In genomic region chr4:188976644-188977115, GRCh38 we compare ENCODE assay signal across 10 cellular contexts.
A peak's percentile ranks its signal among the peaks of the same experiment; 100 is the strongest.
DNase-seq lines count a peak whose midpoint lies in the region.
"Had no signal": no experiment of that assay in that cellular context is flagged by ENCODE, and none has a peak within 500 bp of the region (broad histone marks: within the 10 kb centered on the region; RNA-seq: fewer than 3 reads in every experiment).

No MANE protein-coding gene starts in this region.

- 0% methylated on average over 1 of the region's 2 CpGs for WGBS in mesenchymal stem cell

- peak overlapping the region in 1 of 2 experiments; percentile 84 for H3K18ac ChIP-seq in mesenchymal stem cell (ENCODE audit: low read depth in 1 of 2, low read length in 2 of 2)

- no peak overlapping the region for H2BK120ac ChIP-seq in mesenchymal stem cell (ENCODE audit: low read depth, low read length)

- H3K79me1 ChIP-seq in mesenchymal stem cell (replicated peaks; ENCODE audit: low read length, poor library complexity, severe bottlenecking): no peaks in the 10 kb centered on the region

- no peak overlapping the region for H2BK15ac ChIP-seq in mesenchymal stem cell (ENCODE audit: low read depth, poor library complexity, severe bottlenecking)

- no peak overlapping the region for H3K27ac Mint-ChIP-seq in activated naive CD4-positive, alpha-beta T cell treated with anti-CD3 and anti-CD28 coated beads, Interleukin-2, amount 10 ng/mL, durations not matched to agents 7 days and 5 days
- H3K27ac Mint-ChIP-seq: naive thymus-derived CD4-positive, alpha-beta T cell had no signal

- no peak overlapping the region for H2AK5ac ChIP-seq in mesenchymal stem cell (ENCODE audit: low read length, severe bottlenecking)

- no peak overlapping the region for H2BK12ac ChIP-seq in mesenchymal stem cell (ENCODE audit: low read length in 2 of 2)

- no peaks in the 10 kb centered on the region for H3K36me3 ChIP-seq in mesenchymal stem cell (ENCODE audit: control insufficient read depth in 1 of 2, insufficient read depth in 2 of 2, low read depth in 1 of 2, low read length in 2 of 2)

- peak overlapping the region; percentile 3 for H3K4me2 ChIP-seq in mesenchymal stem cell (ENCODE audit: low read length, poor library complexity, severe bottlenecking)

- H3K4me3 Mint-ChIP-seq in activated naive CD4-positive, alpha-beta T cell treated with anti-CD3 and anti-CD28 coated beads, Interleukin-2, amount 10 ng/mL, durations not matched to agents 7 days and 5 days: no peak overlapping the region
- H3K4me3 Mint-ChIP-seq: naive thymus-derived CD4-positive, alpha-beta T cell had no signal

- H3K4me1 ChIP-seq in mesenchymal stem cell (ENCODE audit: control insufficient read depth, insufficient read depth, low read depth, low read length): peaks cover 8% of the 10 kb centered on the region

- H3K9ac ChIP-seq in mesenchymal stem cell (ENCODE audit: low read length): no peak overlapping the region

- H3K27me3 ChIP-seq in mesenchymal stem cell (ENCODE audit: control insufficient read depth in 1 of 2, insufficient read depth in 1 of 2, low read length in 2 of 2): no peaks in the 10 kb centered on the region
- H3K27me3 ChIP-seq: testis had no signal

- H2BK5ac ChIP-seq in mesenchymal stem cell (ENCODE audit: low read depth, low read length, poor library complexity, severe bottlenecking): no peak overlapping the region

- peaks cover 5% of the 10 kb centered on the region for H3K9me3 Mint-ChIP-seq in activated naive CD4-positive, alpha-beta T cell treated with anti-CD3 and anti-CD28 coated beads, Interleukin-2, amount 10 ng/mL, durations not matched to agents 7 days and 5 days

- DNase-seq in DMS153 (lab: John Stamatoyannopoulos, UW) (peak; percentile 84), NCI-H1417 (lab: John Stamatoyannopoulos, UW) (peak; percentile 39 to 88 (median 71)), astrocyte of the hippocampus (ENCODE audit: low read depth, low spot score) (peak; percentile 85), mesenchymal stem cell (peak; percentile 56), Kasumi-1 (lab: John Stamatoyannopoulos, UW) (no peak), SKM-1 (lab: John Stamatoyannopoulos, UW; ENCODE audit: unreplicated experiment) (no peak)
- DNase-seq in activated CD4-positive, CD25-positive, alpha-beta regulatory T cell (lab: John Stamatoyannopoulos, UW): no peak
- DNase-seq in activated naive CD4-positive, alpha-beta T cell treated with anti-CD3 and anti-CD28 coated beads, Interleukin-2, amount 10 ng/mL, durations not matched to agents 7 days and 5 days: no peak
- DNase-seq: naive thymus-derived CD4-positive, alpha-beta T cell; testis had no signal

- H3K23ac ChIP-seq in mesenchymal stem cell (ENCODE audit: low read length in 2 of 2): no peak overlapping the region

- H3K4me1 Mint-ChIP-seq in activated naive CD4-positive, alpha-beta T cell treated with anti-CD3 and anti-CD28 coated beads, Interleukin-2, amount 10 ng/mL, durations not matched to agents 7 days and 5 days: no peaks in the 10 kb centered on the region
- H3K4me1 Mint-ChIP-seq: naive thymus-derived CD4-positive, alpha-beta T cell had no signal

- no peak overlapping the region for H4K8ac ChIP-seq in mesenchymal stem cell (ENCODE audit: low read length)

- no peak overlapping the region for H3K4me3 ChIP-seq in mesenchymal stem cell (ENCODE audit: insufficient read depth in 1 of 2, low read depth in 1 of 2, low read length in 2 of 2)
- H3K4me3 ChIP-seq: testis had no signal

- no peaks in the 10 kb centered on the region for H3K9me3 ChIP-seq in mesenchymal stem cell (ENCODE audit: control insufficient read depth, low read length)
- H3K9me3 ChIP-seq: testis had no signal

- H3K36me3 Mint-ChIP-seq in activated naive CD4-positive, alpha-beta T cell treated with anti-CD3 and anti-CD28 coated beads, Interleukin-2, amount 10 ng/mL, durations not matched to agents 7 days and 5 days: no peaks in the 10 kb centered on the region
- H3K36me3 Mint-ChIP-seq: naive thymus-derived CD4-positive, alpha-beta T cell had no signal

- no peak overlapping the region for H2AFZ ChIP-seq in mesenchymal stem cell (ENCODE audit: low read depth, low read length)

- CTCF ChIA-PET in activated naive CD4-positive, alpha-beta T cell treated with anti-CD3 and anti-CD28 coated beads, Interleukin-2, amount 10 ng/mL, durations not matched to agents 7 days and 5 days (lab: Charles Lee): no interaction called here

- H4K91ac ChIP-seq in mesenchymal stem cell (ENCODE audit: low read length): no peak overlapping the region

- peak overlapping the region in 1 of 2 experiments; percentile 59 for H3K4ac ChIP-seq in mesenchymal stem cell (ENCODE audit: low read depth in 1 of 2, low read length in 2 of 2)

- H3K14ac ChIP-seq in mesenchymal stem cell (ENCODE audit: low read length in 2 of 2): no peak overlapping the region

- H3K27me3 Mint-ChIP-seq in activated naive CD4-positive, alpha-beta T cell treated with anti-CD3 and anti-CD28 coated beads, Interleukin-2, amount 10 ng/mL, durations not matched to agents 7 days and 5 days: no peaks in the 10 kb centered on the region
- H3K27me3 Mint-ChIP-seq: naive thymus-derived CD4-positive, alpha-beta T cell had no signal

- peak overlapping the region; percentile 83 for H3K27ac ChIP-seq in mesenchymal stem cell (ENCODE audit: low read length, poor library complexity, severe bottlenecking)
- H3K27ac ChIP-seq: testis had no signal

Comparison
In these comparisons a context has a peak if more than half of its experiments do, and no peak if none do; other contexts are left out.
1. DNase-seq: peak in DMS153 (single experiment), NCI-H1417 (3 of 3), astrocyte of the hippocampus (single experiment) and mesenchymal stem cell (single experiment); none in activated CD4-positive, CD25-positive, alpha-beta regulatory T cell (0 of 4), Kasumi-1 (0 of 2), activated naive CD4-positive, alpha-beta T cell treated with anti-CD3 and anti-CD28 coated beads, Interleukin-2, amount 10 ng/mL, durations not matched to agents 7 days and 5 days (single experiment) and SKM-1 (single experiment).